ENCODE assay signal across 1 cellular context in the genomic region with DNA sequence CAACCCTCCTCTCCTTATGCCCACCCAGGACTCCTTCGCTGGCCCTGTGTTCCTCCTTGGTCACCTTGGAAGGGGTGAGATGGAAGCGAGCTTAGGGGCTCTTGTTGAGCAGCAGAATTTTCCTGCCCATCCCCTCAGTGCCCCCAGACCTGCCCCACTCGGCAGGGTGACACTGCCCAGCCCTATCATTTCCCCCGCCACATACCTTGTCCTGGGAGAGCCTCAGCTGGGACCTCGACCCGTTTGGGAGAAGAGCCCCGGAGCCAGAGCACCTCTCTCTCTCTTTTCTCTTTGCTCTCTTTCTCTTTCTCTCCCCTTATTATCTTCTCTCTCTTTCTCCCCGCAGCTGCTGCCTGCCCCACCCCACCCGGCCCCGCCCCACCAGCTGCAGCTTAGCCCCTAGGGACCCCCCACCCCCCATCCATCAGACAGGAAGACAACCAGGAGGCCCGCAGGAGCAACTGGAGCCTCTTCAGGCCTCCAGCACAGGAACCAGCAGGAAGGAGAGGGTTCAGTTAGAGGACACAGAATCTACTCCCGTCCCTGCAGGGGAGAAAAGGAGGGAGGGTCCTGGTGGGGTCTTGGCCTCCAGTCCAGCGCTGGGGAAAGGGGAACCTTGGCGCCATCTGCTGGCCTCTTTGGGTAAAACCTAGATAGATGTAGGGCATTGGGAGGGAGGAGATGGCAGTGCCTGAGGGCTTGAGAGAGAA.
A peak's percentile ranks its signal among the peaks of the same experiment; 100 is the strongest.
TF ChIP-seq lines count a peak whose summit lies in the region.

No MANE protein-coding gene starts in this region.

TF ChIP-seq in SK-N-SH, 30 proteins besides CTCF, POLR2A, EP300 and RAD21 (continued from another document):
- TF ChIP-seq, protein P1, sequence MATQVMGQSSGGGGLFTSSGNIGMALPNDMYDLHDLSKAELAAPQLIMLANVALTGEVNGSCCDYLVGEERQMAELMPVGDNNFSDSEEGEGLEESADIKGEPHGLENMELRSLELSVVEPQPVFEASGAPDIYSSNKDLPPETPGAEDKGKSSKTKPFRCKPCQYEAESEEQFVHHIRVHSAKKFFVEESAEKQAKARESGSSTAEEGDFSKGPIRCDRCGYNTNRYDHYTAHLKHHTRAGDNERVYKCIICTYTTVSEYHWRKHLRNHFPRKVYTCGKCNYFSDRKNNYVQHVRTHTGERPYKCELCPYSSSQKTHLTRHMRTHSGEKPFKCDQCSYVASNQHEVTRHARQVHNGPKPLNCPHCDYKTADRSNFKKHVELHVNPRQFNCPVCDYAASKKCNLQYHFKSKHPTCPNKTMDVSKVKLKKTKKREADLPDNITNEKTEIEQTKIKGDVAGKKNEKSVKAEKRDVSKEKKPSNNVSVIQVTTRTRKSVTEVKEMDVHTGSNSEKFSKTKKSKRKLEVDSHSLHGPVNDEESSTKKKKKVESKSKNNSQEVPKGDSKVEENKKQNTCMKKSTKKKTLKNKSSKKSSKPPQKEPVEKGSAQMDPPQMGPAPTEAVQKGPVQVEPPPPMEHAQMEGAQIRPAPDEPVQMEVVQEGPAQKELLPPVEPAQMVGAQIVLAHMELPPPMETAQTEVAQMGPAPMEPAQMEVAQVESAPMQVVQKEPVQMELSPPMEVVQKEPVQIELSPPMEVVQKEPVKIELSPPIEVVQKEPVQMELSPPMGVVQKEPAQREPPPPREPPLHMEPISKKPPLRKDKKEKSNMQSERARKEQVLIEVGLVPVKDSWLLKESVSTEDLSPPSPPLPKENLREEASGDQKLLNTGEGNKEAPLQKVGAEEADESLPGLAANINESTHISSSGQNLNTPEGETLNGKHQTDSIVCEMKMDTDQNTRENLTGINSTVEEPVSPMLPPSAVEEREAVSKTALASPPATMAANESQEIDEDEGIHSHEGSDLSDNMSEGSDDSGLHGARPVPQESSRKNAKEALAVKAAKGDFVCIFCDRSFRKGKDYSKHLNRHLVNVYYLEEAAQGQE (IDR thresholded peaks at IDR 0.05; ENCODE audit: low read depth, low read length): no peak
- TF ChIP-seq GABPA (IDR thresholded peaks at IDR 0.05; ENCODE audit: low read depth): no peak
- no peak for TF ChIP-seq CHD2 (IDR thresholded peaks at IDR 0.05; ENCODE audit: low read length, partially characterized antibody)
- peak; percentile 70 for TF ChIP-seq SMC3 (IDR thresholded peaks at IDR 0.05; ENCODE audit: low read depth, low read length)
TF ChIP-seq in SK-N-SH: peak in this region for 2.
